ENCODE assay signal across 11 cellular contexts in the genomic region with DNA sequence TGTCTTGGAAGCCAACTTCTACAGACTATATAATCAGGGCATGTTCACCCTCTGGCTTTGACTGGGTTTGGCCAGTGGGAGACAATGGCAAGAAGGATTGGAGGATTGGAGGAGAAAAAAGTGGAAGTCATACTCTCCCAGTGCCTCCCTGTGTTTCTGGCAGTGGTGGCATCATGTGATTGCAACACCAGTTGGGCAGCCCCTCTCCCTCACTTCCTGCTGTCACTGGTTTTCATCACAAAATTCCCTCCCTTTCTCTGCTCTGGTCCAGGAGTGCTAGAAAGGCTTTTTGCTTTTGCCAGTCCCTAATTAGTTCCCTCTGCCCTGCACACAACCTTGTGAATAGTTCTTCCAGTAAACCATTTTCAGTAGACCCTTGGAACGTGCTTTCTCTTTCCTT. TPM values are rescaled to one million over a fixed set of nuclear protein-coding genes. Genes with fewer than 3 reads are reported as not detected.
DNase-seq lines count a peak whose midpoint lies in the region; ATAC-seq, FAIRE-seq and TF ChIP-seq lines count a peak whose summit lies in the region.
"Had no signal": no experiment of that assay in that cellular context is flagged by ENCODE, and none has a peak within 500 bp of the region (broad histone marks: within the 10 kb centered on the region; RNA-seq: fewer than 3 reads in every experiment).

No MANE protein-coding gene starts in this region.

- H4K20me1 ChIP-seq in fibroblast of lung (ENCODE audit: control insufficient read depth, extremely low read depth, insufficient read depth, low read length): no peaks in the 10 kb centered on the region

- H3K27me3 ChIP-seq in RWPE2 (ENCODE audit: insufficient read depth, poor library complexity, severe bottlenecking): no peaks in the 10 kb centered on the region
- H3K27me3 ChIP-seq in fibroblast of lung (ENCODE audit: control insufficient read depth, insufficient read depth, low read length): no peaks in the 10 kb centered on the region
- no peaks in the 10 kb centered on the region for H3K27me3 ChIP-seq in WERI-Rb-1 (ENCODE audit: insufficient read depth, low read depth, severe bottlenecking)

- H3K9me3 ChIP-seq in RWPE2 (ENCODE audit: severe bottlenecking) (no peaks in the 10 kb centered on the region), fibroblast of lung (ENCODE audit: control insufficient read depth, insufficient read depth, low read depth, low read length) (no peaks in the 10 kb centered on the region), WERI-Rb-1 (ENCODE audit: severe bottlenecking) (no peaks in the 10 kb centered on the region)
- H3K9me3 ChIP-seq: left ventricle myocardium inferior had no signal

- TF ChIP-seq CTCF in RWPE2 (IDR thresholded peaks at IDR 0.05; ENCODE audit: poor library complexity, severe bottlenecking) (no peak), fibroblast of lung (conservative IDR thresholded peaks at IDR 0.05 in 1 of 2, IDR thresholded peaks at IDR 0.05 in 1 of 2; ENCODE audit: low read depth in 1 of 2, low read length in 2 of 2) (no peak), WERI-Rb-1 (IDR thresholded peaks at IDR 0.05; ENCODE audit: low read depth, low read length) (no peak)

- ATAC-seq in RWPE2 (ENCODE audit: low read depth): no peak

- no peak overlapping the region for H2AFZ ChIP-seq in fibroblast of lung (ENCODE audit: low read length)

- peak overlapping the region; percentile 85 for H3K27ac ChIP-seq in RWPE2 (ENCODE audit: poor library complexity, severe bottlenecking)
- H3K27ac ChIP-seq in fibroblast of lung (ENCODE audit: insufficient read depth, low read length): peak overlapping the region; percentile 32
- no peak overlapping the region for H3K27ac ChIP-seq in WERI-Rb-1
- H3K27ac ChIP-seq: left ventricle myocardium inferior had no signal

- DNase-seq in NOMO-1 (lab: John Stamatoyannopoulos, UW; ENCODE audit: unreplicated experiment in 2 of 2) (peak; percentile 37 to 38), NOMO-1 treated with dmso at 0.1 percent for 144 hours (lab: John Stamatoyannopoulos, UW; ENCODE audit: unreplicated experiment) (no peak), RWPE2 (ENCODE audit: low spot score) (no peak), fibroblast of lung (ENCODE audit: low read depth in 2 of 2) (peak in 1 of 2 donors; percentile 52), urothelium cell line (ENCODE audit: low spot score) (peak; percentile 29), WERI-Rb-1 (no peak), germinal center (ENCODE audit: low spot score) (no peak), hippocampal formation (lab: John Stamatoyannopoulos, UW) (no peak)
- DNase-seq: activated CD4-positive, CD25-positive, alpha-beta regulatory T cell; left ventricle myocardium inferior; NCI-H1930 had no signal

- H3K4me2 ChIP-seq in fibroblast of lung (ENCODE audit: extremely low read depth, insufficient read depth, low read length): peak overlapping the region; percentile 11

- no peaks in the 10 kb centered on the region for H3K36me3 ChIP-seq in RWPE2 (ENCODE audit: low read depth)
- H3K36me3 ChIP-seq in fibroblast of lung (ENCODE audit: control insufficient read depth, insufficient read depth, low read length): no peaks in the 10 kb centered on the region
- H3K36me3 ChIP-seq in WERI-Rb-1: peaks cover 3% of the 10 kb centered on the region
- H3K36me3 ChIP-seq: left ventricle myocardium inferior had no signal

- H3K4me1 ChIP-seq in RWPE2 (ENCODE audit: insufficient read depth, poor library complexity, severe bottlenecking) (peaks cover 22% of the 10 kb centered on the region), fibroblast of lung (ENCODE audit: control insufficient read depth, extremely low read depth, insufficient read depth, low read length) (peaks cover 17% of the 10 kb centered on the region)

- no peak for FAIRE-seq in urothelium cell line (lab: Jason Lieb, UNC)

- peaks cover 13% of the 10 kb centered on the region for H3K79me2 ChIP-seq in fibroblast of lung (ENCODE audit: control insufficient read depth, insufficient read depth, low read length)

- no peak overlapping the region for H3K9ac ChIP-seq in fibroblast of lung (ENCODE audit: insufficient read depth, low read length)

- no peak overlapping the region for H3K4me3 ChIP-seq in RWPE2 (ENCODE audit: severe bottlenecking)
- no peak overlapping the region for H3K4me3 ChIP-seq in fibroblast of lung (replicated peaks in 1 of 4; ENCODE audit: control extremely low read depth in 1 of 4, insufficient read depth in 1 of 4, low read depth in 3 of 4, low read length in 4 of 4)
- no peak overlapping the region for H3K4me3 ChIP-seq in WERI-Rb-1 (ENCODE audit: low read depth, low read length)
- H3K4me3 ChIP-seq: left ventricle myocardium inferior had no signal

RNA-seq across cellular contexts. Expression of gene QSOX1, which starts 3.7 kb away (rescaled TPM):
- 1,004 and 1,312 TPM in 2 replicates for total RNA-seq in fibroblast of lung
- 799 and 884 TPM in 2 replicates for polyA plus RNA-seq in fibroblast of lung
- polyA plus RNA-seq in fibroblast of lung (2012): 976 and 994 TPM in 2 replicates
- 581 and 622 TPM in 2 replicates for polyA minus RNA-seq in fibroblast of lung (ENCODE audit: low replicate concordance)

Comparison
In these comparisons a context has a peak if more than half of its experiments do, and no peak if none do; other contexts are left out.
1. DNase-seq: peak in NOMO-1 (2 of 2) and urothelium cell line (single experiment); none in NOMO-1 treated with dmso at 0.1 percent for 144 hours (single experiment), RWPE2 (single experiment), WERI-Rb-1 (single experiment), germinal center (single experiment) and hippocampal formation (0 of 2).